In the genomic region with DNA sequence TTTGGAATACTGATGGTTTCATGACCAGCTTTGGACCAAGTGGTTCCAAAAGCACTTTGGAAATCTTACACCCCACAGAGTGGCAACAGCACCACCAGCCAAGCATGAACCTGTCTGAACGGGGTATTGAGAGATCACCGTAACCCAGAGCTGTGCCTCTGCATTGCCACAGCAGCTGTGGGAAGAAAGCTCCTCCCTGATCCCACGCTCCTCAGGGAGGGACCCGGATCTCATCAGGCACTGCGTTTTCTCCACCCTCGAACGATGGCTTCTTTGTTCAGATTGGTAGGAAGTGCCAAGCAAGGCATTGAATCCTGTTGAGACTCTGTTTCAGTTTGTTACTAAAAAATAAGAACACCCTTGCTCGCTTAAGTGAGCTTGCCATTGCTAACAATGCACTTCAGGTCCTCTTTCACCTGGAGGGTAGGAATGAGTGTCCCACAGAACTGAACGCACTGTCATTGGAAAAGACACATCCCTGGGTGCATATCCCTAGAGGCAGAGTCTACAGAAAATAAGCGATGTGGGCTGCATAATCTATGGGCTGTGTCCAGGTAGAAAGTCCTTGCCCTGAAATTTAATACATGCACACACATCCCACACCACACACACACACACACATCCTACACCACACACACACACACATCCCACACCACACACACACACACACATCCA, we compare ENCODE assay signal across 18 cellular contexts.
DNase-seq lines count a peak whose midpoint lies in the region; ATAC-seq and TF ChIP-seq lines count a peak whose summit lies in the region.
"Had no signal": no experiment of that assay in that cellular context is flagged by ENCODE, and none has a peak within 500 bp of the region (broad histone marks: within the 10 kb centered on the region; RNA-seq: fewer than 3 reads in every experiment).

No MANE protein-coding gene starts in this region.

- no peak overlapping the region for H3K14ac ChIP-seq in mesenchymal stem cell (ENCODE audit: low read length in 2 of 2)

- H3K9ac ChIP-seq in mesenchymal stem cell (ENCODE audit: low read length): no peak overlapping the region
- H3K9ac ChIP-seq: BLaER1 treated with 17β-estradiol and CSF1 and Interleukin-3, amounts not matched to agents 10 nM and 100 nM had no signal

- no peak overlapping the region for H2AFZ ChIP-seq in mesenchymal stem cell (ENCODE audit: low read depth, low read length)

- POLR2A ChIA-PET in activated CD8-positive, alpha-beta T cell treated with anti-CD3 and anti-CD28 coated beads for 36 hours (lab: Charles Lee): no interaction called here

- H3K4me2 ChIP-seq in mesenchymal stem cell (ENCODE audit: low read length, poor library complexity, severe bottlenecking): no peak overlapping the region
- H3K4me2 ChIP-seq: BLaER1 treated with 17β-estradiol and CSF1 and Interleukin-3, amounts not matched to agents 10 nM and 100 nM had no signal

- H4K8ac ChIP-seq in mesenchymal stem cell (ENCODE audit: low read length): no peak overlapping the region

- H2BK12ac ChIP-seq in mesenchymal stem cell (ENCODE audit: low read length in 2 of 2): no peak overlapping the region

- H3K9me3 ChIP-seq in BE2C (no peaks in the 10 kb centered on the region), mesenchymal stem cell (ENCODE audit: control insufficient read depth, low read length) (peaks cover 6% of the 10 kb centered on the region)
- H3K9me3 ChIP-seq: ovary had no signal

- H3K4me3 ChIP-seq in BE2C (ENCODE audit: low read depth, low read length): no peak overlapping the region
- H3K4me3 ChIP-seq in mesenchymal stem cell (ENCODE audit: insufficient read depth in 1 of 2, low read depth in 1 of 2, low read length in 2 of 2): no peak overlapping the region
- H3K4me3 ChIP-seq: BLaER1 treated with 17β-estradiol and CSF1 and Interleukin-3, amounts not matched to agents 10 nM and 100 nM; ovary; Peyer's patch; spleen had no signal

- no peak overlapping the region for H3K23ac ChIP-seq in mesenchymal stem cell (ENCODE audit: low read length in 2 of 2)

- H3K79me1 ChIP-seq in mesenchymal stem cell (replicated peaks; ENCODE audit: low read length, poor library complexity, severe bottlenecking): no peaks in the 10 kb centered on the region

- no peak overlapping the region for H3K4ac ChIP-seq in mesenchymal stem cell (ENCODE audit: low read depth in 1 of 2, low read length in 2 of 2)

- H3K36me3 ChIP-seq in BE2C (no peaks in the 10 kb centered on the region), mesenchymal stem cell (ENCODE audit: control insufficient read depth in 1 of 2, insufficient read depth in 2 of 2, low read depth in 1 of 2, low read length in 2 of 2) (peaks cover 0 to 12% of the 10 kb centered on the region in 2 experiments)
- H3K36me3 ChIP-seq: BLaER1 treated with 17β-estradiol and CSF1 and Interleukin-3, amounts not matched to agents 10 nM and 100 nM; ovary; Peyer's patch; spleen had no signal

- in situ Hi-C loops in KBM-7 (cut with MboI; ENCODE audit: low pct_unique_long_range_greater_than_20kb, low sequenced_read_pairs): no loop called here

- no peak for TF ChIP-seq CTCF in activated CD8-positive, alpha-beta T cell treated with anti-CD3 and anti-CD28 coated beads for 36 hours (IDR thresholded peaks at IDR 0.05)
- TF ChIP-seq CTCF in nephron progenitor cell (IDR thresholded peaks at IDR 0.05): no peak
- TF ChIP-seq CTCF in BE2C (IDR thresholded peaks at IDR 0.05; ENCODE audit: low read depth, low read length): no peak

- no peak overlapping the region for H2BK120ac ChIP-seq in mesenchymal stem cell (ENCODE audit: low read depth, low read length)

- peaks cover 10% of the 10 kb centered on the region for H3K9me3 Mint-ChIP-seq in activated CD8-positive, alpha-beta T cell treated with anti-CD3 and anti-CD28 coated beads for 36 hours
- H3K9me3 Mint-ChIP-seq in nephron progenitor cell: peaks cover 30% of the 10 kb centered on the region

- no peak overlapping the region for H3K27ac ChIP-seq in mesenchymal stem cell (ENCODE audit: low read length, poor library complexity, severe bottlenecking)
- H3K27ac ChIP-seq: BLaER1 treated with 17β-estradiol and CSF1 and Interleukin-3, amounts not matched to agents 10 nM and 100 nM; ovary; Peyer's patch; spleen had no signal

- DNase-seq in EH (ENCODE audit: low read depth): peak; percentile 12
- DNase-seq in KBM-7: peak; percentile 7
- no peak for DNase-seq in activated CD8-positive, alpha-beta T cell treated with anti-CD3 and anti-CD28 coated beads for 36 hours
- peak; percentile 42 for DNase-seq in nephron progenitor cell
- no peak for DNase-seq in BE2C
- DNase-seq in mesenchymal stem cell: no peak
- DNase-seq in NOMO-1 (lab: John Stamatoyannopoulos, UW; ENCODE audit: unreplicated experiment in 2 of 2): no peak
- DNase-seq: activated CD8-positive, alpha-beta memory T cell treated with anti-CD3 and anti-CD28 coated beads for 24 hours; NCI-H1436; NCI-H526 treated with DMSO at 0.1 percent for 48 hours; ovary; Peyer's patch; spleen had no signal

- no peaks in the 10 kb centered on the region for H3K27me3 Mint-ChIP-seq in activated CD8-positive, alpha-beta T cell treated with anti-CD3 and anti-CD28 coated beads for 36 hours
- peaks cover 9% of the 10 kb centered on the region for H3K27me3 Mint-ChIP-seq in nephron progenitor cell (ENCODE audit: low read depth, poor library complexity)
- H3K27me3 Mint-ChIP-seq: stimulated activated memory B cell treated with anti-CD40 and anti-IgM and Interleukin-4, amounts not matched to agents 10 μg/mL and 1 μg/mL and 100 μg/mL, for 72 hours; type B pancreatic cell had no signal

- no peak overlapping the region for H2BK5ac ChIP-seq in mesenchymal stem cell (ENCODE audit: low read depth, low read length, poor library complexity, severe bottlenecking)

- H3K4me1 ChIP-seq in BE2C (peaks cover 4% of the 10 kb centered on the region), mesenchymal stem cell (ENCODE audit: control insufficient read depth, insufficient read depth, low read depth, low read length) (peaks cover 9% of the 10 kb centered on the region)
- H3K4me1 ChIP-seq: Peyer's patch, spleen had no signal

- H3K27ac Mint-ChIP-seq in activated CD8-positive, alpha-beta T cell treated with anti-CD3 and anti-CD28 coated beads for 36 hours: no peak overlapping the region
- no peak overlapping the region for H3K27ac Mint-ChIP-seq in nephron progenitor cell
- H3K27ac Mint-ChIP-seq: activated T-helper 17 cell treated with anti-CD3 and anti-CD28 coated beads, Interleukin-2, amount 50 U/mL, for 72 hours; stimulated activated memory B cell treated with anti-CD40 and anti-IgM and Interleukin-4, amounts not matched to agents 10 μg/mL and 1 μg/mL and 100 μg/mL, for 72 hours; type B pancreatic cell had no signal

- H3K18ac ChIP-seq in mesenchymal stem cell (ENCODE audit: low read depth in 1 of 2, low read length in 2 of 2): no peak overlapping the region

- H3K4me3 Mint-ChIP-seq in activated CD8-positive, alpha-beta T cell treated with anti-CD3 and anti-CD28 coated beads for 36 hours: no peak overlapping the region
- no peak overlapping the region for H3K4me3 Mint-ChIP-seq in nephron progenitor cell
- H3K4me3 Mint-ChIP-seq: activated T-helper 17 cell treated with anti-CD3 and anti-CD28 coated beads, Interleukin-2, amount 50 U/mL, for 72 hours; stimulated activated memory B cell treated with anti-CD40 and anti-IgM and Interleukin-4, amounts not matched to agents 10 μg/mL and 1 μg/mL and 100 μg/mL, for 72 hours; type B pancreatic cell had no signal

- no peaks in the 10 kb centered on the region for H3K27me3 ChIP-seq in BE2C
- peaks cover 0 to 19% of the 10 kb centered on the region in 2 experiments for H3K27me3 ChIP-seq in mesenchymal stem cell (ENCODE audit: control insufficient read depth in 1 of 2, insufficient read depth in 1 of 2, low read length in 2 of 2)
- H3K27me3 ChIP-seq: BLaER1 treated with 17β-estradiol and CSF1 and Interleukin-3, amounts not matched to agents 10 nM and 100 nM; ovary; Peyer's patch; spleen had no signal

- H2AK5ac ChIP-seq in mesenchymal stem cell (ENCODE audit: low read length, severe bottlenecking): no peak overlapping the region

- H3K4me1 Mint-ChIP-seq in activated CD8-positive, alpha-beta T cell treated with anti-CD3 and anti-CD28 coated beads for 36 hours (ENCODE audit: low read depth): no peaks in the 10 kb centered on the region
- H3K4me1 Mint-ChIP-seq in nephron progenitor cell: peaks cover 11% of the 10 kb centered on the region
- H3K4me1 Mint-ChIP-seq: activated T-helper 17 cell treated with anti-CD3 and anti-CD28 coated beads, Interleukin-2, amount 50 U/mL, for 72 hours; stimulated activated memory B cell treated with anti-CD40 and anti-IgM and Interleukin-4, amounts not matched to agents 10 μg/mL and 1 μg/mL and 100 μg/mL, for 72 hours had no signal

- H2BK15ac ChIP-seq in mesenchymal stem cell (ENCODE audit: low read depth, poor library complexity, severe bottlenecking): no peak overlapping the region

- CTCF ChIA-PET in activated CD8-positive, alpha-beta T cell treated with anti-CD3 and anti-CD28 coated beads for 36 hours (lab: Charles Lee): no interaction called here

- WGBS in mesenchymal stem cell: 87% methylated on average over 10 of the region's 10 CpGs

- H3K36me3 Mint-ChIP-seq in activated CD8-positive, alpha-beta T cell treated with anti-CD3 and anti-CD28 coated beads for 36 hours (ENCODE audit: low read depth): no peaks in the 10 kb centered on the region
- H3K36me3 Mint-ChIP-seq in nephron progenitor cell (ENCODE audit: low read depth): no peaks in the 10 kb centered on the region
- H3K36me3 Mint-ChIP-seq: stimulated activated memory B cell treated with anti-CD40 and anti-IgM and Interleukin-4, amounts not matched to agents 10 μg/mL and 1 μg/mL and 100 μg/mL, for 72 hours had no signal

- ATAC-seq in activated CD8-positive, alpha-beta T cell treated with anti-CD3 and anti-CD28 coated beads for 36 hours: peak; percentile 30
- no peak for ATAC-seq in HG03442 (IDR thresholded peaks at IDR 0.05; ENCODE audit: unreplicated experiment)
- ATAC-seq: activated T-helper 17 cell treated with anti-CD3 and anti-CD28 coated beads, Interleukin-2, amount 50 U/mL, for 72 hours; stimulated activated memory B cell treated with anti-CD40 and anti-IgM and Interleukin-4, amounts not matched to agents 10 μg/mL and 1 μg/mL and 100 μg/mL, for 72 hours had no signal

- intact Hi-C loops in activated CD8-positive, alpha-beta T cell treated with anti-CD3 and anti-CD28 coated beads for 36 hours (cut with micrococcal nuclease): no loop called here

- H4K91ac ChIP-seq in mesenchymal stem cell (ENCODE audit: low read length): no peak overlapping the region

Comparison
In these comparisons a context has a peak if more than half of its experiments do, and no peak if none do; other contexts are left out.
1. DNase-seq: peak in EH (single experiment), KBM-7 (single experiment) and nephron progenitor cell (single experiment); none in activated CD8-positive, alpha-beta T cell treated with anti-CD3 and anti-CD28 coated beads for 36 hours (single experiment), BE2C (single experiment), mesenchymal stem cell (single experiment) and NOMO-1 (0 of 2).